In the genomic region with DNA sequence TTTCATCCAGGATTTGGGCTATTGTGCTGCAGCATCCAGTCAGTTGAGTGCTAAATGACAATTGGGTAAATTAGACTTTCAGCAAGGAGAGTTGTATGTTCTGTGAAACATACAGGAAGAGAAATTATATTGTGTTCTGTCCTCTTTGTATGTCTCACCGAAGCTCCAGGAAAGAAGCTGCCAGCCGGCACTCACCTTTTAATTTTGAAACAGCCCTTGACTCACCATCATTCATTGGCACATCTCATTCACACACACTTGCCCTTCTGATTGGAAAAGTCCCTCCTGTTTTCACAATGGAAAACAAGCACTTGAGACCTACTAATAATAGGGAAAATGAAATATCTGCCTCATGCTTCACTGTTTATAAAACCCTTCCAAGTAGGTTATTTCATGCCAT, we compare ENCODE assay signal across 20 cellular contexts.
DNase-seq lines count a peak whose midpoint lies in the region; ATAC-seq, FAIRE-seq and TF ChIP-seq lines count a peak whose summit lies in the region.
"Had no signal": no experiment of that assay in that cellular context is flagged by ENCODE, and none has a peak within 500 bp of the region (broad histone marks: within the 10 kb centered on the region; RNA-seq: fewer than 3 reads in every experiment).

No MANE protein-coding gene starts in this region.

- H3K4me1 Mint-ChIP-seq in GM23338 = peaks cover 14% of the 10 kb centered on the region

- H3K4me3 ChIP-seq in GM23338 (no peak overlapping the region), HepG2 (replicated peaks in 1 of 3; ENCODE audit: insufficient read depth in 1 of 3, low read depth in 2 of 3, low read length in 3 of 3) (peak overlapping the region in 2 of 3 experiments; percentile 1 to 31; a peak in 2 of 6 replicates)
- H3K4me3 ChIP-seq: breast epithelium, heart left ventricle, smooth muscle cell, thoracic aorta had no signal

- no TSS peak for BruUV-seq in HepG2 (replicated peaks; lab: Mats Ljungman, UMichigan)

- peaks cover 8% of the 10 kb centered on the region; the same call in 1 of the 3 replicates for H3K36me3 Mint-ChIP-seq in GM23338 (ENCODE audit: low read depth)
- H3K36me3 Mint-ChIP-seq: activated CD4-positive, alpha-beta memory T cell treated with anti-CD3 and anti-CD28 coated beads for 36 hours; natural killer cell treated with Interleukin-12 subunit alpha and Interleukin-12 subunit beta and Interleukin-15 and Interleukin-18, amount 100 ng/mL, for 72 hours had no signal

- H3K4me2 ChIP-seq in GM23338 (0 out of 2 replicates have a peak overlapping the region, but pooled peaks have one; percentile 38), HepG2 (ENCODE audit: low read depth, low read length) (peak overlapping the region; percentile 57)
- H3K4me2 ChIP-seq: smooth muscle cell had no signal

- DNase-seq in GM23338 (ENCODE audit: low spot score) (no peak), NCI-H2029 treated with DMSO at 0.1 percent for 48 hours (lab: John Stamatoyannopoulos, UW) (peak; percentile 86), NCI-H748 treated with DMSO at 0.1 percent for 48 hours (lab: John Stamatoyannopoulos, UW) (peak; percentile 86), HepG2 (ENCODE audit: low spot score) (no peak), NCI-H446 (lab: John Stamatoyannopoulos, UW) (no peak), T1000 (lab: John Stamatoyannopoulos, UW) (no peak), amniotic stem cell (lab: John Stamatoyannopoulos, UW) (no peak)
- DNase-seq: activated CD4-positive, alpha-beta memory T cell treated with anti-CD3 and anti-CD28 coated beads for 36 hours; activated T-cell treated with anti-CD3 and anti-CD28 coated beads, Interleukin-2, amount 50 U/mL, for 48 hours; heart left ventricle; IMR-90; mesenchymal stem cell; stimulated activated CD4-positive, alpha-beta T cell treated with anti-CD3 and anti-CD28 coated beads, Interleukin-4, amount 100 ng/mL, for 4 hours had no signal

- no peak for TF ChIP-seq POLR2A in HepG2 (IDR thresholded peaks at IDR 0.05; ENCODE audit: insufficient read depth in 1 of 2, low read depth in 2 of 2, low read length in 2 of 2)

- no peaks in the 10 kb centered on the region for H3F3A ChIP-seq in GM23338 (replicated peaks; ENCODE audit: low read depth)

- peaks cover 9% of the 10 kb centered on the region for H3K9me3 Mint-ChIP-seq in GM23338
- H3K9me3 Mint-ChIP-seq: activated CD4-positive, alpha-beta memory T cell treated with anti-CD3 and anti-CD28 coated beads for 36 hours; natural killer cell treated with Interleukin-12 subunit alpha and Interleukin-12 subunit beta and Interleukin-15 and Interleukin-18, amount 100 ng/mL, for 72 hours had no signal

- no peaks in the 10 kb centered on the region for H3K9me3 ChIP-seq in HepG2 (ENCODE audit: low read length)
- H3K9me3 ChIP-seq: breast epithelium, heart left ventricle, thoracic aorta had no signal

- no peak for FAIRE-seq in HepG2 (lab: Jason Lieb, UNC)
- FAIRE-seq: D721Med, H54 had no signal

- H3K27me3 Mint-ChIP-seq in GM23338 (ENCODE audit: insufficient read depth, low read depth, poor library complexity) = no peaks in the 10 kb centered on the region

- intact Hi-C loops in HepG2 (cut with micrococcal nuclease; ENCODE audit: unreplicated experiment) = no loop called here

- H3K4me1 ChIP-seq in GM23338 (ENCODE audit: insufficient read depth) (peaks cover 8% of the 10 kb centered on the region), HepG2 (ENCODE audit: insufficient read depth, low read length) (peaks cover 75% of the 10 kb centered on the region)
- H3K4me1 ChIP-seq: breast epithelium, heart left ventricle had no signal

- H3K9me2 ChIP-seq in GM23338 (ENCODE audit: insufficient read depth) = peaks cover 6% of the 10 kb centered on the region; the same call in 1 of the 2 replicates

- H3K27ac Mint-ChIP-seq in GM23338 = no peak overlapping the region
- H3K27ac Mint-ChIP-seq: activated CD4-positive, alpha-beta memory T cell treated with anti-CD3 and anti-CD28 coated beads for 36 hours; natural killer cell treated with Interleukin-12 subunit alpha and Interleukin-12 subunit beta and Interleukin-15 and Interleukin-18, amount 100 ng/mL, for 72 hours had no signal

- peak overlapping the region; percentile 34 for H3K9ac ChIP-seq in HepG2 (ENCODE audit: insufficient read depth, low read depth, low read length)

- CTCF ChIA-PET in HepG2 (lab: Yijun Ruan, JAX; ENCODE audit: low intra/inter-chr PET ratio, low total read pairs) = no interaction called here

- no peaks in the 10 kb centered on the region for H4K20me1 ChIP-seq in GM23338 (replicated peaks; ENCODE audit: insufficient read depth)
- no peaks in the 10 kb centered on the region for H4K20me1 ChIP-seq in HepG2 (ENCODE audit: insufficient read depth, low read length)

- H2AFZ ChIP-seq in GM23338 = peak overlapping the region; percentile 92; the same call in 1 of the 2 replicates
- H2AFZ ChIP-seq in HepG2 (ENCODE audit: low read length) = no peak overlapping the region

- H3K36me3 ChIP-seq in GM23338 (ENCODE audit: insufficient read depth) (no peaks in the 10 kb centered on the region), HepG2 (replicated peaks in 1 of 2; ENCODE audit: control insufficient read depth in 1 of 2, insufficient read depth in 2 of 2, low read length in 2 of 2) (no peaks in the 10 kb centered on the region)
- H3K36me3 ChIP-seq: breast epithelium, heart left ventricle, thoracic aorta had no signal

- no peak for TF ChIP-seq RAD21 in HepG2 (CRISPR knock-in tag; IDR thresholded peaks at IDR 0.05)

- no peaks in the 10 kb centered on the region for H3K27me3 ChIP-seq in GM23338 (ENCODE audit: insufficient read depth)
- no peaks in the 10 kb centered on the region for H3K27me3 ChIP-seq in HepG2 (ENCODE audit: control insufficient read depth in 1 of 2, insufficient read depth in 2 of 2, low read length in 2 of 2)
- H3K27me3 ChIP-seq: breast epithelium, heart left ventricle had no signal

- no peak for ATAC-seq in GM23338
- ATAC-seq in HepG2 = peak; percentile 22; the same call in 2 of the 3 replicates
- no peak for ATAC-seq in GM21529 (IDR thresholded peaks at IDR 0.05; ENCODE audit: unreplicated experiment)
- ATAC-seq: heart left ventricle; natural killer cell treated with Interleukin-12 subunit alpha and Interleukin-12 subunit beta and Interleukin-15 and Interleukin-18, amount 100 ng/mL, for 72 hours had no signal

- TF ChIP-seq CTCF in GM23338 (conservative IDR thresholded peaks at IDR 0.05; ENCODE audit: low read depth in 2 of 2) (no peak), HepG2 (CRISPR knock-in tag; IDR thresholded peaks at IDR 0.05) (no peak)

- WGBS in HepG2 (ENCODE audit: low lambda C conversion rate) = 49% methylated on average over 2 of the region's 2 CpGs

- H3K79me2 ChIP-seq in GM23338 (replicated peaks; ENCODE audit: insufficient read depth) (no peaks in the 10 kb centered on the region), HepG2 (ENCODE audit: insufficient read depth, low read length) (no peaks in the 10 kb centered on the region)

- H3K27ac ChIP-seq in GM23338 (ENCODE audit: low read depth) = no peak overlapping the region
- H3K27ac ChIP-seq in HepG2 (ENCODE audit: extremely low read length, insufficient read depth, low read length) = peak overlapping the region; percentile 64
- H3K27ac ChIP-seq: breast epithelium, heart left ventricle, thoracic aorta had no signal

- POLR2A ChIA-PET in HepG2 (lab: Yijun Ruan, JAX) = interaction anchor here (0.7 to 1.5 kb wide), 9 partner anchors 9 to 443 kb away, joined by 3 to 12 read pairs (median 4); no protein-coding TSS in a partner anchor

- in situ Hi-C loops in HepG2 (cut with HindIII; ENCODE audit: extremely low pct_ligation_motif_present, low pct_unique_long_range_greater_than_20kb) = no loop called here

- no peak overlapping the region for H3K4me3 Mint-ChIP-seq in GM23338
- H3K4me3 Mint-ChIP-seq: activated CD4-positive, alpha-beta memory T cell treated with anti-CD3 and anti-CD28 coated beads for 36 hours; natural killer cell treated with Interleukin-12 subunit alpha and Interleukin-12 subunit beta and Interleukin-15 and Interleukin-18, amount 100 ng/mL, for 72 hours had no signal

- TF ChIP-seq EP300 in HepG2 (IDR thresholded peaks at IDR 0.05; ENCODE audit: low read depth in 2 of 2, low read length in 2 of 2) (no peak), HepG2 (CRISPR knock-in tag; IDR thresholded peaks at IDR 0.05; ENCODE audit: borderline replicate concordance) (no peak)

TF ChIP-seq in GM23338, 12 proteins besides CTCF, POLR2A, EP300 and RAD21 (continues in another document):
- TF ChIP-seq POLR2AphosphoS5 (IDR thresholded peaks at IDR 0.05; ENCODE audit: low read depth) (no peak), NANOG (IDR thresholded peaks at IDR 0.05; ENCODE audit: borderline replicate concordance) (no peak), JUNB (IDR thresholded peaks at IDR 0.05; ENCODE audit: unreplicated experiment) (no peak), CREB1 (CRISPR knock-in tag; IDR thresholded peaks at IDR 0.05; ENCODE audit: low read depth) (no peak)

TF ChIP-seq in HepG2, 621 proteins besides CTCF, POLR2A, EP300 and RAD21:
- TF ChIP-seq REL (CRISPR knock-in tag; conservative IDR thresholded peaks at IDR 0.05) (0 out of 2 replicates have a peak, but pooled peaks have one; percentile 37), ZSCAN29 (CRISPR knock-in tag; conservative IDR thresholded peaks at IDR 0.05) (0 out of 2 replicates have a peak, but pooled peaks have one; percentile 18), ATM (IDR thresholded peaks at IDR 0.05; ENCODE audit: borderline replicate concordance) (no peak), MEF2D (CRISPR knock-in tag; IDR thresholded peaks at IDR 0.05) (no peak)

Comparison
In these comparisons a context has a peak if more than half of its experiments do, and no peak if none do; other contexts are left out.
1. DNase-seq: peak in NCI-H2029 treated with DMSO at 0.1 percent for 48 hours (single experiment) and NCI-H748 treated with DMSO at 0.1 percent for 48 hours (single experiment); none in GM23338 (single experiment), HepG2 (single experiment), NCI-H446 (0 of 2), T1000 (single experiment) and amniotic stem cell (single experiment).